In genomic region chr7:146028251-146028750, GRCh38 we compare ENCODE assay signal across 24 cellular contexts.
A peak's percentile ranks its signal among the peaks of the same experiment; 100 is the strongest.
DNase-seq lines count a peak whose midpoint lies in the region; ATAC-seq and TF ChIP-seq lines count a peak whose summit lies in the region.
"Had no signal": no experiment of that assay in that cellular context is flagged by ENCODE, and none has a peak within 500 bp of the region (broad histone marks: within the 10 kb centered on the region; RNA-seq: fewer than 3 reads in every experiment).

No MANE protein-coding gene starts in this region.

- no peak overlapping the region for H3K27ac ChIP-seq in upper lobe of right lung
- H3K27ac ChIP-seq: 22Rv1; A549; BLaER1 treated with 17β-estradiol and CSF1 and Interleukin-3, amounts not matched to agents 10 nM and 100 nM; C4-2B had no signal

- H3K9me3 Mint-ChIP-seq in glutamatergic neuron (ENCODE audit: unreplicated experiment): peaks cover 4% of the 10 kb centered on the region

- DNase-seq in NCI-H748 (lab: John Stamatoyannopoulos, UW; ENCODE audit: unreplicated experiment): peak; percentile 13
- DNase-seq in NCI-H748 treated with DMSO at 0.1 percent for 48 hours (lab: John Stamatoyannopoulos, UW): no peak
- DNase-seq in NCI-H1930 (lab: John Stamatoyannopoulos, UW): peak; percentile 18 to 59
- no peak for DNase-seq in glutamatergic neuron
- no peak for DNase-seq in upper lobe of right lung
- DNase-seq: AML-193; Caco-2; Calu3; CD4-positive, alpha-beta T cell; CD8-positive, alpha-beta T cell; DMS 273 treated with DMSO at 0.1 percent for 48 hours; DMS153; DMS53; DMS79; DND-41; EL; GDM1 had no signal

- no peak overlapping the region for H3K4me3 Mint-ChIP-seq in glutamatergic neuron (ENCODE audit: unreplicated experiment)
- H3K4me3 Mint-ChIP-seq: B cell; CD4-positive, alpha-beta T cell; CD8-positive, alpha-beta T cell had no signal

- intact Hi-C loops in upper lobe of right lung (cut with DNase I): no loop called here

- no peaks in the 10 kb centered on the region for H3K9me3 ChIP-seq in upper lobe of right lung
- H3K9me3 ChIP-seq: Caco-2 had no signal

- no peaks in the 10 kb centered on the region for H3K36me3 ChIP-seq in upper lobe of right lung
- H3K36me3 ChIP-seq: BLaER1 treated with 17β-estradiol and CSF1 and Interleukin-3, amounts not matched to agents 10 nM and 100 nM had no signal

- H3K27me3 ChIP-seq in upper lobe of right lung: no peaks in the 10 kb centered on the region
- H3K27me3 ChIP-seq: BLaER1 treated with 17β-estradiol and CSF1 and Interleukin-3, amounts not matched to agents 10 nM and 100 nM had no signal

- H3K4me1 Mint-ChIP-seq in glutamatergic neuron (ENCODE audit: low read depth, unreplicated experiment): peaks cover 6% of the 10 kb centered on the region
- H3K4me1 Mint-ChIP-seq: B cell had no signal

- no peak for ATAC-seq in GM21786 (IDR thresholded peaks at IDR 0.05; ENCODE audit: unreplicated experiment)
- ATAC-seq in upper lobe of right lung: no peak
- ATAC-seq: A549; CD8-positive, alpha-beta T cell; GM12878 had no signal

- H3K27ac Mint-ChIP-seq in glutamatergic neuron (ENCODE audit: unreplicated experiment): peak overlapping the region; percentile 29
- H3K27ac Mint-ChIP-seq: B cell; CD4-positive, alpha-beta T cell; CD8-positive, alpha-beta T cell had no signal

- H3K4me1 ChIP-seq in upper lobe of right lung: no peaks in the 10 kb centered on the region
- H3K4me1 ChIP-seq: A549; BLaER1 treated with 17β-estradiol and CSF1 and Interleukin-3, amounts not matched to agents 10 nM and 100 nM; Caco-2 had no signal

- H3K36me3 Mint-ChIP-seq in glutamatergic neuron (ENCODE audit: unreplicated experiment): no peaks in the 10 kb centered on the region
- H3K36me3 Mint-ChIP-seq: CD8-positive, alpha-beta T cell had no signal

- H3K27me3 Mint-ChIP-seq in glutamatergic neuron (ENCODE audit: unreplicated experiment): no peaks in the 10 kb centered on the region
- H3K27me3 Mint-ChIP-seq: B cell; CD4-positive, alpha-beta T cell had no signal

- TF ChIP-seq CTCF in glutamatergic neuron (IDR thresholded peaks at IDR 0.05; ENCODE audit: partially characterized antibody, unreplicated experiment): no peak
- TF ChIP-seq CTCF in upper lobe of right lung (IDR thresholded peaks at IDR 0.05): no peak

- H3K4me3 ChIP-seq in upper lobe of right lung: no peak overlapping the region
- H3K4me3 ChIP-seq: A549; BLaER1 treated with 17β-estradiol and CSF1 and Interleukin-3, amounts not matched to agents 10 nM and 100 nM; GM12878 had no signal

Comparison
In these comparisons a context has a peak if more than half of its experiments do, and no peak if none do; other contexts are left out.
1. DNase-seq: peak in NCI-H748 (single experiment) and NCI-H1930 (2 of 2); none in NCI-H748 treated with DMSO at 0.1 percent for 48 hours (single experiment), glutamatergic neuron (single experiment) and upper lobe of right lung (single experiment).